ENCODE assay signal across 18 cellular contexts in the genomic region with DNA sequence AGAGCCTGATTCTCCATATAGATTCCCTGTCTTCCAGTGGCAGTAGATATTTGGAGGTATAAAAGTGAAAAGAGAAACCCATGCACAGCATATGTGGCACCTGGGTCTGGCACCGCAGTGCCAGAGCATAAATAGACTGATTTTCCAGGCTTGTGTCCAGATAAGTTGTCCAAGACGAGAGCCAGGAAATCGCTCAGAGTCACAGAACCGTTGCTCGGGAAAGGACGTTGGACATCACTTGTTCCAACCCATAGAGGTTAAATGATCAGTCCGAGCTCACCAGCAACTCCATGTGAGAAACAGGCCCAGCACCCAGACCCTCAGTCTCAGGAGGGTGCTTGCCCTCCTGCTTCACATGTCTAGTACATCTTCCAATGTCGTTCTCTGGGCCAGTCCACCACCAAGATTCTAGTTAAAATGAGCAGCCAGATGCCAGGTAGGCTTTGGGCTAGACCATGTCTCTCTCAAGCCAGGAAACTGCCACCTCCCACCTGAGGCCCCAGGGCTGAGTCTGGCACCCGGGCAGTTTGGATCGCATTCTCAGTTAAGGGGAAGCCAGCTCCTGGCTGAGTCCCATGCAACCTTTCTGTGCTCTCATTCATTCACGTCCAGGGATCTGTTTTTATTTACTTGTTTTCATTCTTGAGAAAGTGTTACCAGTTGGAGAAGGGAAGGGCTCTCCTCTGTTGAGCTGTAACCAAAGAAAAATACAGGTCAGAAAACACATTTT.
DNase-seq lines count a peak whose midpoint lies in the region; ATAC-seq and TF ChIP-seq lines count a peak whose summit lies in the region.
"Had no signal": no experiment of that assay in that cellular context is flagged by ENCODE, and none has a peak within 500 bp of the region (broad histone marks: within the 10 kb centered on the region; RNA-seq: fewer than 3 reads in every experiment).

No MANE protein-coding gene starts in this region.

- no peak for TF ChIP-seq POLR2A in gastrocnemius medialis (IDR thresholded peaks at IDR 0.05)

- BruUV-seq in PC-3 (replicated peaks; lab: Mats Ljungman, UMichigan), result no TSS peak

- H3K4me1 ChIP-seq in PC-3 (ENCODE audit: insufficient read depth, low read length), result peaks cover 39% of the 10 kb centered on the region
- peaks cover 25 to 34% of the 10 kb centered on the region in 2 donors for H3K4me1 ChIP-seq in gastrocnemius medialis
- H3K4me1 ChIP-seq: Caco-2 had no signal

- H3K36me3 ChIP-seq in PC-3 (ENCODE audit: low read depth, low read length) (no peaks in the 10 kb centered on the region; the same call in 1 of the 2 replicates), gastrocnemius medialis (peaks cover 0 to 12% of the 10 kb centered on the region in 2 donors)
- H3K36me3 ChIP-seq: MG63 had no signal

- H3F3A ChIP-seq in PC-3 (ENCODE audit: low read length, unreplicated experiment), result no peaks in the 10 kb centered on the region

- intact Hi-C loops in PC-3 (cut with micrococcal nuclease) (loop anchor here (5.0 kb wide), 1 partner anchor 44 kb away; no protein-coding TSS in a partner anchor), gastrocnemius medialis (cut with DNase I; ENCODE audit: low total_unique reads) (no loop called here)

- DNase-seq in PC-3 (no peak), dermis blood vessel endothelial cell (peak; percentile 21), left lobe of liver (ENCODE audit: low spot score) (peak; percentile 46), gastrocnemius medialis (peak; percentile 14 to 69), DMS79 treated with DMSO at 0.1 percent for 48 hours (lab: John Stamatoyannopoulos, UW) (no peak), NCI-H1417 (lab: John Stamatoyannopoulos, UW) (no peak)
- DNase-seq: activated B cell treated with CpG ODN at 0.5 μM for 24 hours; activated CD8-positive, alpha-beta memory T cell treated with anti-CD3 and anti-CD28 coated beads for 24 hours; activated naive CD8-positive, alpha-beta T cell treated with anti-CD3 and anti-CD28 coated beads for 36 hours; Caco-2; effector CD8-positive, alpha-beta T cell; MG63; NCI-H1694; NCI-H226; SIG-M5; T-helper 2 cell had no signal

- peak overlapping the region; percentile 50; the same call in 1 of the 2 replicates for H3K4me2 ChIP-seq in PC-3 (ENCODE audit: low read length)

- H3K9me2 ChIP-seq in PC-3 (replicated peaks; ENCODE audit: low read length), result no peaks in the 10 kb centered on the region

- no peaks in the 10 kb centered on the region for H3K27me3 ChIP-seq in PC-3 (ENCODE audit: low read length)
- no peaks in the 10 kb centered on the region for H3K27me3 ChIP-seq in gastrocnemius medialis
- H3K27me3 ChIP-seq: MG63 had no signal

- no peak overlapping the region for H2AFZ ChIP-seq in PC-3 (ENCODE audit: low read length)

- H3K27ac ChIP-seq in PC-3 (ENCODE audit: low read length) (peak overlapping the region; percentile 66; the same call in 1 of the 2 replicates), gastrocnemius medialis (peak overlapping the region; percentile 50 to 76 (median 70))

- H3K4me3 ChIP-seq in PC-3 (ENCODE audit: low read length), result no peak overlapping the region
- H3K4me3 ChIP-seq in gastrocnemius medialis, result no peak overlapping the region
- H3K4me3 ChIP-seq: MG63 had no signal

- H3K9me3 ChIP-seq in PC-3 (ENCODE audit: low read length) (no peaks in the 10 kb centered on the region), gastrocnemius medialis (no peaks in the 10 kb centered on the region)
- H3K9me3 ChIP-seq: Caco-2, MG63 had no signal

- no peaks in the 10 kb centered on the region for H4K20me1 ChIP-seq in PC-3 (ENCODE audit: low read length)

- in situ Hi-C loops in gastrocnemius medialis (cut with MboI; ENCODE audit: low sequenced_read_pairs in 4 of 4), result no loop called here

- no peak for ATAC-seq in PC-3
- peak; percentile 88 for ATAC-seq in left lobe of liver
- peak; percentile 91 to 97 for ATAC-seq in gastrocnemius medialis
- ATAC-seq in GM19351 (IDR thresholded peaks at IDR 0.05; ENCODE audit: unreplicated experiment), result no peak
- no peak for ATAC-seq in HG03097 (IDR thresholded peaks at IDR 0.05; ENCODE audit: low FRiP score, unreplicated experiment)

- POLR2A ChIA-PET in PC-3 (lab: Charles Lee; ENCODE audit: unreplicated experiment), result no interaction called here

- no peak overlapping the region for H3K9ac ChIP-seq in PC-3 (ENCODE audit: low read length)

- TF ChIP-seq CTCF in PC-3 (conservative IDR thresholded peaks at IDR 0.05; ENCODE audit: low read depth, low read length) (no peak), gastrocnemius medialis (IDR thresholded peaks at IDR 0.05 in 4 of 5, conservative IDR thresholded peaks at IDR 0.05 in 1 of 5) (no peak)

- H3K79me2 ChIP-seq in PC-3 (ENCODE audit: low read length), result no peaks in the 10 kb centered on the region

- CTCF ChIA-PET in PC-3 (lab: Charles Lee), result no interaction called here

Comparison
In these comparisons a context has a peak if more than half of its experiments do, and no peak if none do; other contexts are left out.
1. ATAC-seq: peak in left lobe of liver (single experiment) and gastrocnemius medialis (2 of 2); none in PC-3 (single experiment), GM19351 (single experiment) and HG03097 (single experiment).
2. DNase-seq: peak in dermis blood vessel endothelial cell (single experiment), left lobe of liver (single experiment) and gastrocnemius medialis (2 of 2); none in PC-3 (single experiment), DMS79 treated with DMSO at 0.1 percent for 48 hours (single experiment) and NCI-H1417 (0 of 3).